Comparison of ENCODE assay signal across 8 cellular contexts in the genomic region with DNA sequence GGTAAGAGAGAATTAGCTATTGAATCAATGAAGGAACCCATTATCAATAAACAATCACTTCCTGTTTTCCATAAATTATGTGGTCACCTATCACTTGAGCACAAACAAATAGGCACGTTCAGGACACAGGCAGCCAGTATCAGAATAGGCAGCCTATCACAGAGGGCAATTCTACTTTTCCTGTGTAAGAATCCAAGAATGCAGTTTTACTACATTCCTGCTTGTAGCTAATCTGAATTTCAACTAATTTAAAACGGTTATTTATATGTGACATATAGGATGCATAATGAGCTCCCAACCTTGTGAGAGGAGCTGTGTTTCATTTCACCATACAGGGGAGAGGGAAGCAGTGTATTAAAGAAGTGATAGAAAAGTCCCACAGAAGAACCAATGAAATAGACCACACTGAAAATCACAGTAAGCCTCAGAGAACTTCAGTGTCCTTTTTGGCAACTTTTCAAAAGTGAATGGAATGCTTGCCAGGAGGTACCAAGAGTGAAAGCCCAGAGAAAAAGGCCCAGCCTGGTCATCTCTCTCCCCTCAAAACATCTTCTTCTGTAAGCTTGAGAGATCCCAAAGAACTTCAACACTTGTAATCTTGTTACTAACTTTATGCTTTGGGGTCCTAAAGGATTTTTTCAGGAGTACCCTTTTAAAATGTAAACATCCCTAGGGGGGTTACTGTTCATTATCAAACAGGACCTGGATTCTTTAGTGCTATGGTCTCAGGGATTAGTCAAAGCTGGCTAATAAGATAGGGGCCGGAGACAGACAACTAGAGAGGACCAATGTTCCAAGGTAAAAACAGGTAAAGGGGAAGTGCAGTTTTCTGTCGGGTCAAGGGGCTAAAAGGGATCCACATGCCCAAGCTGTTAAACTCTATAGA. TPM values are rescaled to one million over a fixed set of nuclear protein-coding genes. Genes with fewer than 3 reads are reported as not detected.
DNase-seq lines count a peak whose midpoint lies in the region; ATAC-seq lines count a peak whose summit lies in the region.

No MANE protein-coding gene starts in this region.

- H3K36me3 ChIP-seq in CD4-positive, CD25-positive, alpha-beta regulatory T cell (ENCODE audit: control insufficient read depth, insufficient read depth, low read length): no peaks in the 10 kb centered on the region

- H3K4me1 Mint-ChIP-seq in CD4-positive, CD25-positive, alpha-beta regulatory T cell: peaks cover 32 to 50% (median 35%) of the 10 kb centered on the region in 4 donors
- peaks cover 29% of the 10 kb centered on the region for H3K4me1 Mint-ChIP-seq in stimulated activated effector memory CD8-positive, alpha-beta T cell treated with anti-CD3 and anti-CD28 coated beads, Interleukin-12 subunit alpha, Interleukin-12 subunit beta, amount 100 ng/mL, for 72 hours

- no peaks in the 10 kb centered on the region for H3K9me3 ChIP-seq in CD4-positive, CD25-positive, alpha-beta regulatory T cell (ENCODE audit: control insufficient read depth in 2 of 2, low read length in 2 of 2)
- no peaks in the 10 kb centered on the region for H3K9me3 ChIP-seq in iPS-18c (ENCODE audit: control insufficient read depth, insufficient read depth, low read length)

- H3K36me3 Mint-ChIP-seq in CD4-positive, CD25-positive, alpha-beta regulatory T cell: peaks cover 16% of the 10 kb centered on the region
- peaks cover 18 to 31% of the 10 kb centered on the region in 2 donors for H3K36me3 Mint-ChIP-seq in activated naive CD4-positive, alpha-beta T cell treated with anti-CD3 and anti-CD28 coated beads, Interleukin-2, amount 50 U/mL, for 72 hours
- peaks cover 10% of the 10 kb centered on the region for H3K36me3 Mint-ChIP-seq in stimulated activated effector memory CD8-positive, alpha-beta T cell treated with anti-CD3 and anti-CD28 coated beads, Interleukin-12 subunit alpha, Interleukin-12 subunit beta, amount 100 ng/mL, for 72 hours

- H3K4me1 ChIP-seq in CD4-positive, CD25-positive, alpha-beta regulatory T cell (ENCODE audit: control insufficient read depth, insufficient read depth, low read length, poor library complexity, severe bottlenecking): peaks cover 19% of the 10 kb centered on the region

- ATAC-seq in CD4-positive, CD25-positive, alpha-beta regulatory T cell (ENCODE audit: low read depth in 2 of 2): no peak
- no peak for ATAC-seq in activated naive CD4-positive, alpha-beta T cell treated with anti-CD3 and anti-CD28 coated beads, Interleukin-2, amount 50 U/mL, for 72 hours
- ATAC-seq in stimulated activated effector memory CD8-positive, alpha-beta T cell treated with anti-CD3 and anti-CD28 coated beads, Interleukin-12 subunit alpha, Interleukin-12 subunit beta, amount 100 ng/mL, for 72 hours: no peak
- no peak for ATAC-seq in HG03432 (IDR thresholded peaks at IDR 0.05; ENCODE audit: unreplicated experiment)

- H3K4me3 Mint-ChIP-seq in CD4-positive, CD25-positive, alpha-beta regulatory T cell: peak overlapping the region; percentile 88 to 93 (median 89)
- peak overlapping the region; percentile 81 for H3K4me3 Mint-ChIP-seq in stimulated activated effector memory CD8-positive, alpha-beta T cell treated with anti-CD3 and anti-CD28 coated beads, Interleukin-12 subunit alpha, Interleukin-12 subunit beta, amount 100 ng/mL, for 72 hours

- peaks cover 4% of the 10 kb centered on the region for H3K27me3 ChIP-seq in CD4-positive, CD25-positive, alpha-beta regulatory T cell (ENCODE audit: control insufficient read depth, insufficient read depth, low read length)

- H3K27ac Mint-ChIP-seq in CD4-positive, CD25-positive, alpha-beta regulatory T cell: peak overlapping the region; percentile 90 to 94 (median 92)
- peak overlapping the region; percentile 88 to 90 for H3K27ac Mint-ChIP-seq in activated naive CD4-positive, alpha-beta T cell treated with anti-CD3 and anti-CD28 coated beads, Interleukin-2, amount 50 U/mL, for 72 hours
- H3K27ac Mint-ChIP-seq in stimulated activated effector memory CD8-positive, alpha-beta T cell treated with anti-CD3 and anti-CD28 coated beads, Interleukin-12 subunit alpha, Interleukin-12 subunit beta, amount 100 ng/mL, for 72 hours: peak overlapping the region; percentile 89

- no peaks in the 10 kb centered on the region for H3K9me3 Mint-ChIP-seq in CD4-positive, CD25-positive, alpha-beta regulatory T cell
- H3K9me3 Mint-ChIP-seq in activated naive CD4-positive, alpha-beta T cell treated with anti-CD3 and anti-CD28 coated beads, Interleukin-2, amount 50 U/mL, for 72 hours: peaks cover 0 to 9% of the 10 kb centered on the region in 2 donors
- H3K9me3 Mint-ChIP-seq in stimulated activated effector memory CD8-positive, alpha-beta T cell treated with anti-CD3 and anti-CD28 coated beads, Interleukin-12 subunit alpha, Interleukin-12 subunit beta, amount 100 ng/mL, for 72 hours: no peaks in the 10 kb centered on the region

- peak in 1 of 3 donors; percentile 2 for DNase-seq in CD4-positive, CD25-positive, alpha-beta regulatory T cell
- DNase-seq in HPDE6-E6E7 (ENCODE audit: extremely low spot score): peak; percentile 4
- no peak for DNase-seq in activated naive CD4-positive, alpha-beta T cell treated with anti-CD3 and anti-CD28 coated beads, Interleukin-2, amount 50 U/mL, for 72 hours (ENCODE audit: low spot score in 2 of 2)
- DNase-seq in stimulated activated effector memory CD8-positive, alpha-beta T cell treated with anti-CD3 and anti-CD28 coated beads, Interleukin-12 subunit alpha, Interleukin-12 subunit beta, amount 100 ng/mL, for 72 hours (ENCODE audit: low spot score in 2 of 2): no peak
- DNase-seq in DMS79 treated with DMSO at 0.1 percent for 48 hours (lab: John Stamatoyannopoulos, UW): no peak
- no peak for DNase-seq in DMS53 (lab: John Stamatoyannopoulos, UW)

- no peak overlapping the region for H3K27ac ChIP-seq in CD4-positive, CD25-positive, alpha-beta regulatory T cell (ENCODE audit: insufficient read depth, low read length, poor library complexity, severe bottlenecking)

- H3K27me3 Mint-ChIP-seq in CD4-positive, CD25-positive, alpha-beta regulatory T cell: peaks cover 8% of the 10 kb centered on the region

- H3K4me3 ChIP-seq in CD4-positive, CD25-positive, alpha-beta regulatory T cell (ENCODE audit: low read depth, low read length): peak overlapping the region; percentile 80
- H3K4me3 ChIP-seq in iPS-18c (ENCODE audit: insufficient read depth, low read depth, low read length): peak overlapping the region; percentile 78

RNA-seq across cellular contexts. Expression of gene IMMP2L, which starts 1.3 kb away (rescaled TPM):
- total RNA-seq in CD4-positive, CD25-positive, alpha-beta regulatory T cell: 17.5 TPM
- polyA plus RNA-seq in CD4-positive, CD25-positive, alpha-beta regulatory T cell: 10 to 100 TPM in 3 of 4 donors, 1 to 10 TPM in 1; 8.9 to 23.8 (median 15.8) TPM
- 10 to 100 TPM; 11.8 to 18.2 TPM for total RNA-seq in activated naive CD4-positive, alpha-beta T cell treated with anti-CD3 and anti-CD28 coated beads, Interleukin-2, amount 50 U/mL, for 72 hours
